ENCODE assay signal across 10 cellular contexts in the genomic region with DNA sequence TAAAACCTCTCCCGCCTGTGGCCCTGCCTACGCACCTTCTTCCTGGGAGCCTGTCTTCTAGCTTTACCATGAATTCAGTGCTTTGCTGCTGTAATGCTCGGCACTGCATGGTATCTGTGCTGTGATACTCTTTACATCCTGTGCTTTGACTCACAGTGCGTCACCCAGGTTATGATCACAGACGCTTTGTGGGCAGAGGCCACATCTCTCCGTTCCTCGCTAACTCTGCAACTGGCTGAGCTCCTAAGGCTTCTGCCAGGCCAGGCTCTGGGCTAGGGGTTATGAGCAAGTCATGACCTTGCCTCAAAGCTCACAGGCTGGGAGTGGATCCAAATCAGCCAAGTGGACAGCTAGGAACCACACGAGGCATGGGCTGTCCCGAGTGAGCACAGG. TPM values are rescaled to one million over a fixed set of nuclear protein-coding genes. Genes with fewer than 3 reads are reported as not detected.
DNase-seq lines count a peak whose midpoint lies in the region; ATAC-seq and TF ChIP-seq lines count a peak whose summit lies in the region.
"Had no signal": no experiment of that assay in that cellular context is flagged by ENCODE, and none has a peak within 500 bp of the region (broad histone marks: within the 10 kb centered on the region; RNA-seq: fewer than 3 reads in every experiment).

No MANE protein-coding gene starts in this region.

- no peak overlapping the region for H3K4me3 ChIP-seq in neural progenitor cell

- H3K9me3 ChIP-seq in T-helper 17 cell (ENCODE audit: control insufficient read depth, low read length, poor library complexity, severe bottlenecking) (no peaks in the 10 kb centered on the region), neural progenitor cell (ENCODE audit: low read depth) (no peaks in the 10 kb centered on the region)

- no peaks in the 10 kb centered on the region for H4K20me1 ChIP-seq in neural progenitor cell (ENCODE audit: low read depth)

- H3F3A ChIP-seq in neural progenitor cell (ENCODE audit: low read depth): no peaks in the 10 kb centered on the region

- no peaks in the 10 kb centered on the region for H3K27me3 Mint-ChIP-seq in T-helper 17 cell
- H3K27me3 Mint-ChIP-seq in activated naive CD8-positive, alpha-beta T cell treated with anti-CD3 and anti-CD28 coated beads, Interleukin-2, amount 10 ng/mL, durations not matched to agents 7 days and 5 days: no peaks in the 10 kb centered on the region
- H3K27me3 Mint-ChIP-seq in neural progenitor cell (ENCODE audit: insufficient read depth, low read depth): peaks cover 17% of the 10 kb centered on the region

- no peak overlapping the region for H2AFZ ChIP-seq in neural progenitor cell (replicated peaks)

- no peak overlapping the region for H3K4me2 ChIP-seq in neural progenitor cell

- DNase-seq in AG08396 (ENCODE audit: low spot score): peak; percentile 70
- peak in 2 of 3 donors; percentile 29 to 44 for DNase-seq in T-helper 17 cell
- peak; percentile 50 for DNase-seq in activated naive CD8-positive, alpha-beta T cell treated with anti-CD3 and anti-CD28 coated beads, Interleukin-2, amount 10 ng/mL, durations not matched to agents 7 days and 5 days
- no peak for DNase-seq in neural progenitor cell (ENCODE audit: low spot score)
- DNase-seq in NCI-H526 (lab: John Stamatoyannopoulos, UW): no peak
- DNase-seq in NCI-H1048 (lab: John Stamatoyannopoulos, UW): no peak
- DNase-seq: erythroblast had no signal

- no peak for TF ChIP-seq CTCF in neural progenitor cell (IDR thresholded peaks at IDR 0.05)

- no peaks in the 10 kb centered on the region for H3K9me3 Mint-ChIP-seq in activated naive CD8-positive, alpha-beta T cell treated with anti-CD3 and anti-CD28 coated beads, Interleukin-2, amount 10 ng/mL, durations not matched to agents 7 days and 5 days
- no peaks in the 10 kb centered on the region for H3K9me3 Mint-ChIP-seq in neural progenitor cell

- no peaks in the 10 kb centered on the region for H3K36me3 ChIP-seq in neural progenitor cell

- no peak overlapping the region for H3K9ac ChIP-seq in neural progenitor cell

- no peaks in the 10 kb centered on the region for H3K27me3 ChIP-seq in neural progenitor cell

- H3K4me3 Mint-ChIP-seq in T-helper 17 cell: peak overlapping the region; percentile 86
- H3K4me3 Mint-ChIP-seq in activated naive CD8-positive, alpha-beta T cell treated with anti-CD3 and anti-CD28 coated beads, Interleukin-2, amount 10 ng/mL, durations not matched to agents 7 days and 5 days: peak overlapping the region; percentile 29
- H3K4me3 Mint-ChIP-seq in neural progenitor cell: no peak overlapping the region

- H3K4me1 Mint-ChIP-seq in T-helper 17 cell (peaks cover 15% of the 10 kb centered on the region), neural progenitor cell (peaks cover 24% of the 10 kb centered on the region)
- peaks cover 7% of the 10 kb centered on the region for H3K4me1 Mint-ChIP-seq in activated naive CD8-positive, alpha-beta T cell treated with anti-CD3 and anti-CD28 coated beads, Interleukin-2, amount 10 ng/mL, durations not matched to agents 7 days and 5 days

- POLR2A ChIA-PET in activated naive CD8-positive, alpha-beta T cell treated with anti-CD3 and anti-CD28 coated beads, Interleukin-2, amount 10 ng/mL, durations not matched to agents 7 days and 5 days (lab: Charles Lee): interaction anchor here (0.8 to 2.7 kb wide), 9 partner anchors 10 to 96 kb away, joined by 3 to 11 read pairs (median 4); a partner anchor contains a TSS

- H3K36me3 Mint-ChIP-seq in T-helper 17 cell (ENCODE audit: low read depth) (no peaks in the 10 kb centered on the region), neural progenitor cell (no peaks in the 10 kb centered on the region)
- no peaks in the 10 kb centered on the region for H3K36me3 Mint-ChIP-seq in activated naive CD8-positive, alpha-beta T cell treated with anti-CD3 and anti-CD28 coated beads, Interleukin-2, amount 10 ng/mL, durations not matched to agents 7 days and 5 days

- H3K79me2 ChIP-seq in neural progenitor cell (ENCODE audit: low read depth): no peaks in the 10 kb centered on the region

- ATAC-seq in T-helper 17 cell (peak; percentile 98), GM18498 (IDR thresholded peaks at IDR 0.05; ENCODE audit: unreplicated experiment) (no peak), HG03039 (IDR thresholded peaks at IDR 0.05; ENCODE audit: unreplicated experiment) (no peak)
- ATAC-seq in activated naive CD8-positive, alpha-beta T cell treated with anti-CD3 and anti-CD28 coated beads, Interleukin-2, amount 10 ng/mL, durations not matched to agents 7 days and 5 days (ENCODE audit: low read depth): peak; percentile 97

- H3K4me1 ChIP-seq in neural progenitor cell: peaks cover 13% of the 10 kb centered on the region

- H3K27ac Mint-ChIP-seq in T-helper 17 cell: peak overlapping the region; percentile 95
- H3K27ac Mint-ChIP-seq in activated naive CD8-positive, alpha-beta T cell treated with anti-CD3 and anti-CD28 coated beads, Interleukin-2, amount 10 ng/mL, durations not matched to agents 7 days and 5 days: peak overlapping the region; percentile 89
- peak overlapping the region; percentile 88 for H3K27ac Mint-ChIP-seq in neural progenitor cell

- H3K27ac ChIP-seq in neural progenitor cell: no peak overlapping the region
- H3K27ac ChIP-seq: C4-2B had no signal

RNA-seq across cellular contexts. Expression of a gene that starts 23.2 kb away (rescaled TPM):
- 1 to 10 TPM; 1.9 to 2.2 TPM for total RNA-seq in T-helper 17 cell
- 1 to 10 TPM; 1.1 to 1.6 TPM for total RNA-seq in activated naive CD8-positive, alpha-beta T cell treated with anti-CD3 and anti-CD28 coated beads, Interleukin-2, amount 10 ng/mL, durations not matched to agents 7 days and 5 days
- total RNA-seq in neural progenitor cell (ENCODE audit: low replicate concordance): 0.15 TPM in 1 of 2 replicates, not detected in the other

RNA-seq across cellular contexts. Expression of a gene that starts 32.0 kb away (rescaled TPM):
- 10 to 100 TPM; 23.1 to 34.8 TPM for total RNA-seq in T-helper 17 cell
- total RNA-seq in activated naive CD8-positive, alpha-beta T cell treated with anti-CD3 and anti-CD28 coated beads, Interleukin-2, amount 10 ng/mL, durations not matched to agents 7 days and 5 days: 10 to 100 TPM; 21.5 to 26.0 TPM
- 2.0 and 10.1 TPM in 2 replicates for total RNA-seq in neural progenitor cell (ENCODE audit: low replicate concordance)

RNA-seq across cellular contexts. Expression of a gene that starts 42.8 kb away (rescaled TPM):
- total RNA-seq in T-helper 17 cell (10 to 100 TPM; 26.7 to 35.6 TPM), neural progenitor cell (ENCODE audit: low replicate concordance) (13.4 and 18.3 TPM in 2 replicates)
- 10 to 100 TPM; 33.8 to 54.3 TPM for total RNA-seq in activated naive CD8-positive, alpha-beta T cell treated with anti-CD3 and anti-CD28 coated beads, Interleukin-2, amount 10 ng/mL, durations not matched to agents 7 days and 5 days

Comparison
In these comparisons a context has a peak if more than half of its experiments do, and no peak if none do; other contexts are left out.
1. DNase-seq: peak in AG08396 (single experiment), T-helper 17 cell (2 of 3) and activated naive CD8-positive, alpha-beta T cell treated with anti-CD3 and anti-CD28 coated beads, Interleukin-2, amount 10 ng/mL, durations not matched to agents 7 days and 5 days (single experiment); none in neural progenitor cell (single experiment), NCI-H526 (0 of 2) and NCI-H1048 (single experiment).
2. ATAC-seq: peak in T-helper 17 cell (single experiment) and activated naive CD8-positive, alpha-beta T cell treated with anti-CD3 and anti-CD28 coated beads, Interleukin-2, amount 10 ng/mL, durations not matched to agents 7 days and 5 days (single experiment); none in GM18498 (single experiment) and HG03039 (single experiment).
3. Peak in every context shown above with its lines, with median percentiles within 50 percentile points of each other: H3K27ac Mint-ChIP-seq.